Comparison of ENCODE assay signal across 15 cellular contexts in the genomic region with DNA sequence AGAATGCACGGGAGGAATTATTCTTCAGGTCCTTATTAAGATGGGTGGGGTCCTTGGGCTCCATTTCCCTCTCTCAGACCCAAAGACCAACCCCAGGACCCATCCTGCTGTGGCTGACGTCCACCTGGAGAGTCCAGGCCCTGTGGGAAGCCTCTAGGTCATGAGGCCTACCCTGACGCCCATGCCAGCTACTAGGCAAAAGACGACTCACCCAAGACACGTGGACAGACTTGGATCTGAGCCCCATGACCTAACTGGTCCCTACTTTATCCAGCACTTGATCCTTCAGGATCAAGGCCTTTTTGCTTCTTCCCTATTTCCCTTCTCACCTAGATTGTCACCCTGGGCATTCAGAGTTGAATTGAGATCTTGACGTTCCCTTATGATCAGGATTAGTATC. TPM values are rescaled to one million over a fixed set of nuclear protein-coding genes. Genes with fewer than 3 reads are reported as not detected.
DNase-seq lines count a peak whose midpoint lies in the region; ATAC-seq, FAIRE-seq and TF ChIP-seq lines count a peak whose summit lies in the region.
"Had no signal": no experiment of that assay in that cellular context is flagged by ENCODE, and none has a peak within 500 bp of the region (broad histone marks: within the 10 kb centered on the region; RNA-seq: fewer than 3 reads in every experiment).

No MANE protein-coding gene starts in this region.

- no peak for ATAC-seq in aorta (ENCODE audit: low FRiP score)
- ATAC-seq: A549, HCT116 had no signal

- H3K9me3 ChIP-seq in osteoblast (ENCODE audit: low read depth, low read length) = no peaks in the 10 kb centered on the region
- H3K9me3 ChIP-seq in aorta (ENCODE audit: control insufficient read depth, low read length) = no peaks in the 10 kb centered on the region
- H3K9me3 ChIP-seq: A549, Caco-2 had no signal

- H4K20me1 ChIP-seq in osteoblast (ENCODE audit: insufficient read depth, low read length) = no peaks in the 10 kb centered on the region

- H3K4me3 ChIP-seq in bronchial epithelial cell (ENCODE audit: low read depth, low read length) (no peak overlapping the region), osteoblast (ENCODE audit: insufficient read depth, low read length) (no peak overlapping the region), aorta (ENCODE audit: low read length in 2 of 2) (no peak overlapping the region)
- H3K4me3 ChIP-seq: A549 had no signal

- H3K36me3 ChIP-seq in bronchial epithelial cell (ENCODE audit: control insufficient read depth, insufficient read depth, low read length) = no peaks in the 10 kb centered on the region
- H3K36me3 ChIP-seq in osteoblast (ENCODE audit: insufficient read depth, low read length) = no peaks in the 10 kb centered on the region
- no peaks in the 10 kb centered on the region for H3K36me3 ChIP-seq in aorta (ENCODE audit: control insufficient read depth in 1 of 2, insufficient read depth in 2 of 2, low read length in 1 of 2)

- peaks cover 1 to 3% (median 3%) of the 10 kb centered on the region in 3 donors for H3K27me3 Mint-ChIP-seq in CD14-positive monocyte (ENCODE audit: low read depth in 3 of 3)
- peaks cover 3% of the 10 kb centered on the region for H3K27me3 Mint-ChIP-seq in activated T-cell treated with anti-CD3 and anti-CD28 coated beads, Interleukin-2, amount 50 U/mL, for 24 hours

- H3K27me3 ChIP-seq in bronchial epithelial cell (ENCODE audit: control insufficient read depth, insufficient read depth, low read length) (no peaks in the 10 kb centered on the region), osteoblast (ENCODE audit: insufficient read depth, low read length) (peaks cover 26% of the 10 kb centered on the region), aorta (ENCODE audit: control insufficient read depth in 1 of 2, insufficient read depth in 2 of 2, low read length in 1 of 2) (no peaks in the 10 kb centered on the region)

- H3K27ac Mint-ChIP-seq in CD14-positive monocyte = no peak overlapping the region
- no peak overlapping the region for H3K27ac Mint-ChIP-seq in activated T-cell treated with anti-CD3 and anti-CD28 coated beads, Interleukin-2, amount 50 U/mL, for 24 hours
- H3K27ac Mint-ChIP-seq: CD8-positive, alpha-beta memory T cell had no signal

- 68 to 86% methylated on average over 6 of the region's 6 CpGs for WGBS in aorta, 2 donors

- peak; percentile 10 for DNase-seq in A172 (ENCODE audit: low spot score)
- DNase-seq in EL = peak; percentile 19
- peak; percentile 39 for DNase-seq in bronchial epithelial cell (ENCODE audit: low read depth)
- peak; percentile 47 for DNase-seq in osteoblast (ENCODE audit: insufficient read length, low spot score, missing footprints)
- no peak for DNase-seq in middle frontal gyrus (ENCODE audit: extremely low spot score, low spot score)
- no peak for DNase-seq in aorta
- no peak for DNase-seq in CD14-positive monocyte (ENCODE audit: low spot score)
- DNase-seq in activated T-cell treated with anti-CD3 and anti-CD28 coated beads, Interleukin-2, amount 50 U/mL, for 24 hours = no peak
- DNase-seq: Caco-2; CD8-positive, alpha-beta memory T cell; DND-41 had no signal

- H3K27ac ChIP-seq in osteoblast (ENCODE audit: low read depth, low read length) = no peak overlapping the region
- H3K27ac ChIP-seq in aorta (ENCODE audit: low read depth in 1 of 2, low read length in 2 of 2) = no peak overlapping the region
- H3K27ac ChIP-seq: A549, HL-60 had no signal

- peaks cover 0 to 5% (median 3%) of the 10 kb centered on the region in 7 donors for H3K9me3 Mint-ChIP-seq in CD14-positive monocyte
- no peaks in the 10 kb centered on the region for H3K9me3 Mint-ChIP-seq in activated T-cell treated with anti-CD3 and anti-CD28 coated beads, Interleukin-2, amount 50 U/mL, for 24 hours
- H3K9me3 Mint-ChIP-seq: CD8-positive, alpha-beta memory T cell had no signal

- no peaks in the 10 kb centered on the region for H3K36me3 Mint-ChIP-seq in CD14-positive monocyte
- H3K36me3 Mint-ChIP-seq in activated T-cell treated with anti-CD3 and anti-CD28 coated beads, Interleukin-2, amount 50 U/mL, for 24 hours (ENCODE audit: low read depth) = no peaks in the 10 kb centered on the region
- H3K36me3 Mint-ChIP-seq: CD8-positive, alpha-beta memory T cell had no signal

- TF ChIP-seq CTCF in bronchial epithelial cell (IDR thresholded peaks at IDR 0.05; ENCODE audit: insufficient read depth, low read length, severe bottlenecking) (no peak), osteoblast (IDR thresholded peaks at IDR 0.05; ENCODE audit: extremely low read depth, low read depth, low read length) (no peak), CD14-positive monocyte (IDR thresholded peaks at IDR 0.05) (no peak)

- FAIRE-seq in bronchial epithelial cell (lab: Jason Lieb, UNC) = peak; percentile 88
- FAIRE-seq: A549, H54 had no signal

- H3K4me1 ChIP-seq in osteoblast (ENCODE audit: insufficient read depth, low read length) = no peaks in the 10 kb centered on the region
- no peaks in the 10 kb centered on the region for H3K4me1 ChIP-seq in aorta (ENCODE audit: control insufficient read depth in 1 of 2, insufficient read depth in 2 of 2, low read length in 2 of 2)
- H3K4me1 ChIP-seq: A549, Caco-2 had no signal

- no peak overlapping the region for H3K4me2 ChIP-seq in osteoblast (ENCODE audit: insufficient read depth, low read length)
- H3K4me2 ChIP-seq: A549 had no signal

- no peaks in the 10 kb centered on the region for H3K4me1 Mint-ChIP-seq in CD14-positive monocyte
- no peaks in the 10 kb centered on the region for H3K4me1 Mint-ChIP-seq in activated T-cell treated with anti-CD3 and anti-CD28 coated beads, Interleukin-2, amount 50 U/mL, for 24 hours (ENCODE audit: low read depth)
- H3K4me1 Mint-ChIP-seq: CD8-positive, alpha-beta memory T cell had no signal

- H3K4me3 Mint-ChIP-seq in CD14-positive monocyte = no peak overlapping the region
- H3K4me3 Mint-ChIP-seq in activated T-cell treated with anti-CD3 and anti-CD28 coated beads, Interleukin-2, amount 50 U/mL, for 24 hours = no peak overlapping the region
- H3K4me3 Mint-ChIP-seq: CD8-positive, alpha-beta memory T cell had no signal

- no peaks in the 10 kb centered on the region for H3K79me2 ChIP-seq in osteoblast (ENCODE audit: insufficient read depth, low read length)

- H2AFZ ChIP-seq in osteoblast (ENCODE audit: low read length) = no peak overlapping the region

- intact Hi-C loops in aorta (cut with DNase I) = no loop called here
- intact Hi-C loops in CD14-positive monocyte (cut with micrococcal nuclease) = no loop called here

RNA-seq across cellular contexts. Expression of a gene that starts 56.0 kb away (rescaled TPM):
- total RNA-seq in A172 (2014; rRNA removed; shearing (Covaris generic)) = 1.1 and 1.6 TPM in 2 replicates
- total RNA-seq in bronchial epithelial cell (9.2 and 12.7 TPM in 2 replicates), osteoblast (0.36 and 0.59 TPM in 2 replicates), aorta (10 to 100 TPM; 20.6 to 39.0 TPM)
- polyA plus RNA-seq in aorta (1 to 10 TPM; 3.4 to 7.0 TPM), CD14-positive monocyte (under 1 TPM; 0.30 to 0.50 TPM)

Comparison
In these comparisons a context has a peak if more than half of its experiments do, and no peak if none do; other contexts are left out.
1. DNase-seq: peak in A172 (single experiment), EL (single experiment), bronchial epithelial cell (single experiment) and osteoblast (single experiment); none in middle frontal gyrus (single experiment), aorta (0 of 2), CD14-positive monocyte (single experiment) and activated T-cell treated with anti-CD3 and anti-CD28 coated beads, Interleukin-2, amount 50 U/mL, for 24 hours (single experiment).